23 cellular contexts compared by ENCODE assay signal in the genomic region with DNA sequence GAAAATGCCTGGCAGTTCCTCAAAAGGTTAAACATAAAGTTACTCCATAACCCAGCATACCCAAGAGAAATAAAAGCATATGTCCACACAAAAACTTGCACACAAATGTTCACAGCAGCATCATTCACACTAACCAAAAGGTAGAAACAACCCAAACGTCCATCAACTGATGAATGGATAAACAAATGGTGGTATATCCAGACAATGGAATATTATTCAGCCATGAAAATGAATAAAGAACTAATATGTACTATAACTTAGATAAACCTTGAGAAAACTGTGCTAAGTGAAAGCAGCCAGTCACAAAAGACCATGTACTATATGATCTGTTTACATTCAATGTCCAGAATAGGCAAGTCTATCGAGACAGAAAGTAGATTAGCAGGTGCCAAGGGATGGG.
A peak's percentile ranks its signal among the peaks of the same experiment; 100 is the strongest.
DNase-seq lines count a peak whose midpoint lies in the region; ATAC-seq and TF ChIP-seq lines count a peak whose summit lies in the region.
"Had no signal": no experiment of that assay in that cellular context is flagged by ENCODE, and none has a peak within 500 bp of the region (broad histone marks: within the 10 kb centered on the region; RNA-seq: fewer than 3 reads in every experiment).

No MANE protein-coding gene starts in this region.

- H3K4me2 ChIP-seq in IMR-90 (ENCODE audit: low read depth, low read length) (no peak overlapping the region), OCI-LY7 (ENCODE audit: low read length) (peak overlapping the region; percentile 23; the same call in 1 of the 2 replicates)
- H3K4me2 ChIP-seq: BLaER1 had no signal

- no peak for TF ChIP-seq CTCF in HEK293 (tag by site-specific recombination; IDR thresholded peaks at IDR 0.05)
- no peak for TF ChIP-seq CTCF in IMR-90 (conservative IDR thresholded peaks at IDR 0.05; ENCODE audit: low read depth, low read length)
- no peak for TF ChIP-seq CTCF in OCI-LY7 (conservative IDR thresholded peaks at IDR 0.05; ENCODE audit: low read length)
- TF ChIP-seq CTCF in dorsolateral prefrontal cortex (IDR thresholded peaks at IDR 0.05 in 54 of 56, conservative IDR thresholded peaks at IDR 0.05 in 2 of 56; ENCODE audit: low read depth in 1 of 56, partially characterized antibody in 56 of 56) = no peak

- no peak overlapping the region for H4K91ac ChIP-seq in IMR-90 (ENCODE audit: insufficient read depth, low read depth, low read length)

- peaks cover 3% of the 10 kb centered on the region for H3K27me3 ChIP-seq in IMR-90 (ENCODE audit: control insufficient read depth, insufficient read depth, low read length)
- H3K27me3 ChIP-seq in dorsolateral prefrontal cortex = no peaks in the 10 kb centered on the region
- H3K27me3 ChIP-seq in right cardiac atrium (ENCODE audit: control insufficient read depth, insufficient read depth) = no peaks in the 10 kb centered on the region
- H3K27me3 ChIP-seq: BE2C, BLaER1 had no signal

- no CpG with 5 or more reads among the region's 2 CpGs for WGBS in IMR-90 (ENCODE audit: extremely low coverage in 2 of 2, insufficient read length in 1 of 2), 2 experiments
- WGBS in right cardiac atrium = 45% methylated on average over 2 of the region's 2 CpGs

- no peak overlapping the region for H2BK15ac ChIP-seq in IMR-90 (ENCODE audit: low read depth, low read length)

- H2AFZ ChIP-seq in IMR-90 (replicated peaks; ENCODE audit: low read length, poor library complexity) (no peak overlapping the region), OCI-LY7 (ENCODE audit: low read length) (no peak overlapping the region)

- no peak for TF ChIP-seq RAD21 in IMR-90 (IDR thresholded peaks at IDR 0.05; ENCODE audit: low read length)

- CTCF ChIA-PET in HEK293 (lab: Yijun Ruan, JAX) (interaction anchor here (0.9 to 2.1 kb wide), 3 partner anchors 63 to 213 kb away, joined by 4 to 6 read pairs (median 6); no protein-coding TSS in a partner anchor), IMR-90 (lab: Yijun Ruan, JAX) (no interaction called here), OCI-LY7 (lab: Charles Lee; ENCODE audit: unreplicated experiment) (no interaction called here)

- H3K9me3 ChIP-seq in HEK293 (ENCODE audit: control insufficient read depth, insufficient read depth, low read depth, low read length) (no peaks in the 10 kb centered on the region), IMR-90 (ENCODE audit: control insufficient read depth, insufficient read depth, low read length) (peaks cover 11% of the 10 kb centered on the region), OCI-LY7 (ENCODE audit: low read length) (peaks cover 40% of the 10 kb centered on the region), right cardiac atrium (ENCODE audit: control insufficient read depth, low read length) (peaks cover 3% of the 10 kb centered on the region)
- H3K9me3 ChIP-seq: BE2C had no signal

- H3K9me2 ChIP-seq in OCI-LY7 (ENCODE audit: insufficient read depth, low read length) = no peaks in the 10 kb centered on the region

- H2BK120ac ChIP-seq in IMR-90 (ENCODE audit: low read depth, low read length) = no peak overlapping the region

- no peak overlapping the region for H4K5ac ChIP-seq in IMR-90 (ENCODE audit: low read depth, low read length)

- intact Hi-C loops in IMR-90 (cut with micrococcal nuclease) (loop anchor here (5.0 kb wide), 1 partner anchor 57 kb away; no protein-coding TSS in a partner anchor), OCI-LY7 (cut with micrococcal nuclease; ENCODE audit: unreplicated experiment) (no loop called here), dorsolateral prefrontal cortex (cut with DNase I) (loop anchor here in 1 of 2 donors (5.0 kb wide), 1 partner anchor 38 kb away; no protein-coding TSS in a partner anchor), right cardiac atrium (cut with DNase I) (no loop called here)

- no peak overlapping the region for H4K8ac ChIP-seq in IMR-90 (ENCODE audit: low read depth in 2 of 2, low read length in 2 of 2)

- no peaks in the 10 kb centered on the region for H3K79me1 ChIP-seq in IMR-90 (ENCODE audit: low read depth in 1 of 2, low read length in 2 of 2)

- H2AK5ac ChIP-seq in IMR-90 (ENCODE audit: low read depth, low read length) = peak overlapping the region; percentile 45; the same call in 1 of the 2 replicates

- H3K36me3 ChIP-seq in HEK293 (ENCODE audit: control insufficient read depth in 2 of 2, insufficient read depth in 1 of 2, low read length in 2 of 2) (no peaks in the 10 kb centered on the region), IMR-90 (ENCODE audit: control insufficient read depth, insufficient read depth, low read length) (no peaks in the 10 kb centered on the region), OCI-LY7 (ENCODE audit: insufficient read depth, low read length) (no peaks in the 10 kb centered on the region; the same call in 1 of the 2 replicates)
- H3K36me3 ChIP-seq: BE2C, BLaER1 had no signal

- no peak overlapping the region for H3K14ac ChIP-seq in IMR-90 (replicated peaks; ENCODE audit: low read depth, low read length)

- no peak overlapping the region for H3K4me3 ChIP-seq in HEK293 (ENCODE audit: low read depth, low read length)
- no peak overlapping the region for H3K4me3 ChIP-seq in IMR-90 (ENCODE audit: insufficient read depth, low read depth, low read length)
- H3K4me3 ChIP-seq in OCI-LY7 (ENCODE audit: low read depth, low read length, poor library complexity, severe bottlenecking) = no peak overlapping the region
- no peak overlapping the region for H3K4me3 ChIP-seq in dorsolateral prefrontal cortex
- no peak overlapping the region for H3K4me3 ChIP-seq in right cardiac atrium (ENCODE audit: low read length)
- H3K4me3 ChIP-seq: BLaER1, GM12878 had no signal

- TF ChIP-seq POLR2A in IMR-90 (IDR thresholded peaks at IDR 0.05; ENCODE audit: low read depth, low read length) = no peak

- H3K56ac ChIP-seq in IMR-90 (ENCODE audit: extremely low read depth, insufficient read depth, low read length) = no peak overlapping the region

- H3K9me1 ChIP-seq in IMR-90 (ENCODE audit: insufficient read depth, low read length) = peaks cover 10% of the 10 kb centered on the region

- H3K4me1 ChIP-seq in HEK293 (ENCODE audit: control insufficient read depth, insufficient read depth, low read length) (no peaks in the 10 kb centered on the region), IMR-90 (ENCODE audit: control insufficient read depth, insufficient read depth, low read length) (peaks cover 12% of the 10 kb centered on the region), OCI-LY7 (ENCODE audit: insufficient read depth, low read length, poor library complexity, severe bottlenecking) (peaks cover 36% of the 10 kb centered on the region), right cardiac atrium (ENCODE audit: control insufficient read depth, insufficient read depth, low read length) (no peaks in the 10 kb centered on the region)
- H3K4me1 ChIP-seq: BE2C, BLaER1 had no signal

- no peak overlapping the region for H3K4ac ChIP-seq in IMR-90 (ENCODE audit: low read depth, low read length)

- H3K79me2 ChIP-seq in OCI-LY7 (ENCODE audit: insufficient read depth, low read depth, low read length) = no peaks in the 10 kb centered on the region

- no peak overlapping the region for H3K9ac ChIP-seq in IMR-90 (ENCODE audit: low read depth, low read length)
- H3K9ac ChIP-seq: BLaER1 had no signal

- no peak overlapping the region for H2AK9ac ChIP-seq in IMR-90 (replicated peaks; ENCODE audit: low read depth, low read length, poor library complexity)

- dilution Hi-C loops in IMR-90 (cut with HindIII; ENCODE audit: low sequenced_read_pairs, unreplicated experiment) = no loop called here

- in situ Hi-C loops in IMR-90 (cut with MboI; ENCODE audit: low sequenced_read_pairs) = no loop called here

- H3K18ac ChIP-seq in IMR-90 (ENCODE audit: low read depth, low read length) = no peak overlapping the region

- POLR2A ChIA-PET in HEK293 (lab: Yijun Ruan, JAX) = no interaction called here
- POLR2A ChIA-PET in IMR-90 (lab: Charles Lee; ENCODE audit: unreplicated experiment) = no interaction called here
- POLR2A ChIA-PET in OCI-LY7 (lab: Charles Lee) = interaction anchor here (0.8 to 1.8 kb wide), 5 partner anchors 17 to 105 kb away, joined by 3 to 11 read pairs (median 4); no protein-coding TSS in a partner anchor

- 0 out of 2 replicates have a peak overlapping the region, but pooled peaks have one; percentile 39 for H2BK20ac ChIP-seq in IMR-90 (ENCODE audit: low read depth, low read length)

- BruUV-seq in IMR-90 (replicated peaks; lab: Mats Ljungman, UMichigan) = no TSS peak
- BruUV-seq in OCI-LY7 (replicated peaks; lab: Mats Ljungman, UMichigan) = no TSS peak

- no peak overlapping the region for H3K23ac ChIP-seq in IMR-90 (ENCODE audit: low read depth, low read length)

- no peak for ATAC-seq in IMR-90 (ENCODE audit: low read depth)
- ATAC-seq in right cardiac atrium = no peak
- ATAC-seq: GM12878 had no signal

- DNase-seq in IMR-90 = no peak
- DNase-seq in OCI-LY7 (ENCODE audit: low spot score) = no peak
- DNase-seq in dorsolateral prefrontal cortex = no peak
- no peak for DNase-seq in right cardiac atrium
- no peak for DNase-seq in activated effector memory CD4-positive, alpha-beta T cell treated with Interleukin-2 at 50 U/mL for 16 hours
- DNase-seq: 8988T; ACHN; BE2C; C1 segment of cervical spinal cord; CD4-positive, alpha-beta memory T cell; CD4-positive, CD25-positive, alpha-beta regulatory T cell; CD8-positive, alpha-beta memory T cell; COR-L47; DMS 273 treated with DMSO at 0.1 percent for 48 hours; DMS153; DMS53; DMS79; DND-41; EL; GDM1 had no signal

- H4K20me1 ChIP-seq in IMR-90 (ENCODE audit: insufficient read depth, low read length) (no peaks in the 10 kb centered on the region), OCI-LY7 (ENCODE audit: insufficient read depth, low read length) (no peaks in the 10 kb centered on the region)
- H4K20me1 ChIP-seq: BLaER1 had no signal

- H3K27ac ChIP-seq in HEK293 (ENCODE audit: extremely low read depth, low read depth, low read length) (no peak overlapping the region), IMR-90 (ENCODE audit: insufficient read depth, low read length) (no peak overlapping the region), OCI-LY7 (ENCODE audit: low read depth, low read length, poor library complexity, severe bottlenecking) (no peak overlapping the region), dorsolateral prefrontal cortex (peak overlapping the region in 1 of 59 donors; percentile 64), right cardiac atrium (ENCODE audit: low read length) (no peak overlapping the region)
- H3K27ac ChIP-seq: BLaER1 had no signal

- H2BK5ac ChIP-seq in IMR-90 (ENCODE audit: low read depth, low read length, poor library complexity, severe bottlenecking) = no peak overlapping the region

TF ChIP-seq in HEK293, 187 proteins besides CTCF, POLR2A, EP300 and RAD21:
- TF ChIP-seq KLF7 (tag by site-specific recombination; IDR thresholded peaks at IDR 0.05; ENCODE audit: borderline replicate concordance) = no peak
- TF ChIP-seq ZNF146 (tag by site-specific recombination; IDR thresholded peaks at IDR 0.05) = peak; percentile 79
TF ChIP-seq in HEK293: peak in this region for 1.

TF ChIP-seq in IMR-90, 13 proteins besides CTCF, POLR2A, EP300 and RAD21 (continues in another document):
- TF ChIP-seq USF2 (IDR thresholded peaks at IDR 0.05; ENCODE audit: low read depth, low read length) = no peak
